Comparison of ENCODE assay signal across 1 cellular context in the genomic region with DNA sequence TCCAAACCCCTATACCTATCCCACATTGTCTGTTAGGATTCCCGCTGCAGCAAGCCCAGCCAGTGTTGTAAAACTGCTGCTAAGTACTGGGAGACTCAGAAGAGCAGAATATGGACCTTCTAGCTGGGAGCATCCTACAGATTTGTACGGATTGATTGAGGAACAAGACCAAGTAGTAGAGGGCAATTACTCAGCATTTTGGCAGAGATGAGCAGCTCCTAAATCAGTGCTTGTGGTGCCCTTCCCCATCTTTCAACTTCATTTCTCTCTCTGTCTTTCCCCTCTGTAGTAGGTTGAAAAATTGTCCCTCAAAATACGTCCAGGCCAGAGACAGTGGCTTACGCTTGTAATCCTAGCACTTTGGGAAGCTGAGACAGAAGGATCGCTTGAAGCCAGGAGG.
TF ChIP-seq lines count a peak whose summit lies in the region.

No MANE protein-coding gene starts in this region.

TF ChIP-seq in H1, 55 proteins besides CTCF, POLR2A, EP300 and RAD21:
- TF ChIP-seq NANOG (IDR thresholded peaks at IDR 0.05; ENCODE audit: insufficient read depth, low read depth, low read length, poor library complexity, severe bottlenecking) (no peak), GABPA (IDR thresholded peaks at IDR 0.05; ENCODE audit: borderline replicate concordance, insufficient read depth, low read length) (no peak), TBP (IDR thresholded peaks at IDR 0.05; ENCODE audit: low read depth, low read length) (no peak), RFX5 (IDR thresholded peaks at IDR 0.05; ENCODE audit: borderline replicate concordance, low read depth, low read length) (no peak), HDAC6 (IDR thresholded peaks at IDR 0.05; ENCODE audit: low read depth, low read length) (no peak), BCL11A (IDR thresholded peaks at IDR 0.05; ENCODE audit: low read depth in 2 of 2, low read length in 2 of 2) (no peak), HDAC2 (IDR thresholded peaks at IDR 0.05; ENCODE audit: borderline replicate concordance in 1 of 2, low read depth in 2 of 2, low read length in 2 of 2) (no peak), TAF7 (optimal IDR thresholded peaks at IDR 0.05; ENCODE audit: borderline replicate concordance, low read depth, low read length) (no peak), MAFK (IDR thresholded peaks at IDR 0.05; ENCODE audit: low read depth, low read length) (no peak), SIN3A (conservative IDR thresholded peaks at IDR 0.05 in 1 of 2, IDR thresholded peaks at IDR 0.05 in 1 of 2; ENCODE audit: low read depth in 1 of 2, low read length in 2 of 2) (no peak), SRF (IDR thresholded peaks at IDR 0.05; ENCODE audit: low read depth, low read length) (no peak), SIRT6 (IDR thresholded peaks at IDR 0.05; ENCODE audit: low read length) (no peak), CREB1 (IDR thresholded peaks at IDR 0.05) (no peak), SAP30 (IDR thresholded peaks at IDR 0.05; ENCODE audit: insufficient read depth, insufficient replicate concordance, low read length) (no peak), SP1 (IDR thresholded peaks at IDR 0.05; ENCODE audit: low read depth, low read length) (no peak), EGR1 (IDR thresholded peaks at IDR 0.05; ENCODE audit: borderline replicate concordance, low read depth, low read length) (no peak)
